Comparison of ENCODE assay signal across 8 cellular contexts in the genomic region with DNA sequence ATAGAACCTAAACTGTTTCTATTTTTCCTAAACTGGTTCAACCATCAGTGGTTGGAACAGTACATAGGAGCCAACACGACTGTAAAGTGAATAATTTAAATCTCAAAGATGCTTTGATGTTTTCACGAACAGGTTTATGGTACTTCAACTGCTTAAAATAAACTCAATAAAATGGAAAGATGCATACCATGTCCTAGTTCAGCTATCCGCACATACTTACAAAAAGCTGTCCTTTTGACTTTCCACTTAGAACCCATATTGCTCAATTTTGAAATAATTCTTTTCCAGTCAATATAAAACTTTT. TPM values are rescaled to one million over a fixed set of nuclear protein-coding genes. Genes with fewer than 3 reads are reported as not detected.
DNase-seq lines count a peak whose midpoint lies in the region; ATAC-seq and TF ChIP-seq lines count a peak whose summit lies in the region.

No MANE protein-coding gene starts in this region.

- BruUV-seq in mammary epithelial cell (replicated peaks; lab: Mats Ljungman, UMichigan): no TSS peak

- H3K9ac ChIP-seq in mammary epithelial cell (ENCODE audit: insufficient read depth, low read length) (peak overlapping the region; percentile 92), muscle layer of colon (ENCODE audit: low read length) (peak overlapping the region; percentile 70)

- peak; percentile 2 for ATAC-seq in HG03159 (IDR thresholded peaks at IDR 0.05; ENCODE audit: unreplicated experiment)

- peak overlapping the region; percentile 85 for H3K4me2 ChIP-seq in mammary epithelial cell (ENCODE audit: insufficient read depth, low read depth, low read length)

- CTCF ChIA-PET in mammary epithelial cell (lab: Charles Lee; ENCODE audit: low non-redundant PET): no interaction called here

- H3K36me3 ChIP-seq in mammary epithelial cell (ENCODE audit: insufficient read depth, low read length) (no peaks in the 10 kb centered on the region), muscle layer of colon (ENCODE audit: insufficient read depth, low read length) (no peaks in the 10 kb centered on the region)

- H3K4me3 ChIP-seq in mammary epithelial cell (replicated peaks in 1 of 3; ENCODE audit: insufficient read depth in 1 of 3, low read depth in 2 of 3, low read length in 3 of 3) (peak overlapping the region; percentile 71 to 92 (median 76)), muscle layer of colon (ENCODE audit: low read depth in 1 of 2, low read length in 2 of 2) (peak overlapping the region; percentile 77 to 92)

- peak overlapping the region; percentile 92 for H2AFZ ChIP-seq in mammary epithelial cell (ENCODE audit: low read depth, low read length)

- H3K27me3 ChIP-seq in mammary epithelial cell (ENCODE audit: insufficient read depth, low read length) (no peaks in the 10 kb centered on the region), muscle layer of colon (ENCODE audit: control insufficient read depth in 1 of 2, insufficient read depth in 2 of 2, low read length in 2 of 2) (no peaks in the 10 kb centered on the region)

- H3K79me2 ChIP-seq in mammary epithelial cell (ENCODE audit: insufficient read depth, low read length): peaks cover 45% of the 10 kb centered on the region

- dilution Hi-C loops in mammary epithelial cell (cut with HindIII; ENCODE audit: low sequenced_read_pairs): no loop called here

- in situ Hi-C loops in mammary epithelial cell (cut with MboI; ENCODE audit: low sequenced_read_pairs in 2 of 2): loop anchor here in 1 of 2 donors (10.0 kb wide), 1 partner anchor 163 kb away; no protein-coding TSS in a partner anchor

- DNase-seq in mammary epithelial cell (no peak), NCI-H446 treated with DMSO at 0.1 percent for 48 hours (lab: John Stamatoyannopoulos, UW) (no peak), DMS53 (lab: John Stamatoyannopoulos, UW) (no peak), germinal center (ENCODE audit: low spot score) (no peak), retina (no peak)

- H3K27ac ChIP-seq in C4-2B: peak overlapping the region; percentile 59; the same call in 1 of the 2 replicates
- H3K27ac ChIP-seq in mammary epithelial cell (ENCODE audit: insufficient read depth, low read depth, low read length): peak overlapping the region; percentile 77
- H3K27ac ChIP-seq in muscle layer of colon (ENCODE audit: low read depth, low read length): peak overlapping the region; percentile 98

- H3K9me3 ChIP-seq in mammary epithelial cell (replicated peaks; ENCODE audit: insufficient read depth, low read length): no peaks in the 10 kb centered on the region
- H3K9me3 ChIP-seq in muscle layer of colon (ENCODE audit: low read length): no peaks in the 10 kb centered on the region

- intact Hi-C loops in mammary epithelial cell (cut with micrococcal nuclease): loop anchor here (2.0 kb wide), 1 partner anchor 33 kb away; no protein-coding TSS in a partner anchor

- no peak for TF ChIP-seq CTCF in C4-2B (conservative IDR thresholded peaks at IDR 0.05)
- TF ChIP-seq CTCF in mammary epithelial cell (conservative IDR thresholded peaks at IDR 0.05 in 1 of 2, IDR thresholded peaks at IDR 0.05 in 1 of 2; ENCODE audit: extremely low read depth in 1 of 2, insufficient read depth in 1 of 2, low read depth in 1 of 2, low read length in 2 of 2): no peak

- H4K20me1 ChIP-seq in mammary epithelial cell (ENCODE audit: insufficient read depth, low read length): no peaks in the 10 kb centered on the region

- WGBS in mammary epithelial cell (ENCODE audit: low coverage, missing lambda C conversion rate): 2% methylated on average over 3 of the region's 3 CpGs

- H3K4me1 ChIP-seq in mammary epithelial cell (ENCODE audit: insufficient read depth, low read length) (peaks cover 3% of the 10 kb centered on the region), muscle layer of colon (ENCODE audit: insufficient read depth, low read length) (peaks cover 16% of the 10 kb centered on the region)

RNA-seq across cellular contexts. Expression of gene CMTM6, which starts 0.9 kb away (rescaled TPM):
- total RNA-seq in mammary epithelial cell: 100 to 1,000 TPM in 1 of 2 donors, 10 to 100 TPM in 1; 70.0 to 174 TPM
- polyA plus RNA-seq in mammary epithelial cell: 43.6 TPM
- 44.9 TPM for polyA minus RNA-seq in mammary epithelial cell
